In the genomic region with DNA sequence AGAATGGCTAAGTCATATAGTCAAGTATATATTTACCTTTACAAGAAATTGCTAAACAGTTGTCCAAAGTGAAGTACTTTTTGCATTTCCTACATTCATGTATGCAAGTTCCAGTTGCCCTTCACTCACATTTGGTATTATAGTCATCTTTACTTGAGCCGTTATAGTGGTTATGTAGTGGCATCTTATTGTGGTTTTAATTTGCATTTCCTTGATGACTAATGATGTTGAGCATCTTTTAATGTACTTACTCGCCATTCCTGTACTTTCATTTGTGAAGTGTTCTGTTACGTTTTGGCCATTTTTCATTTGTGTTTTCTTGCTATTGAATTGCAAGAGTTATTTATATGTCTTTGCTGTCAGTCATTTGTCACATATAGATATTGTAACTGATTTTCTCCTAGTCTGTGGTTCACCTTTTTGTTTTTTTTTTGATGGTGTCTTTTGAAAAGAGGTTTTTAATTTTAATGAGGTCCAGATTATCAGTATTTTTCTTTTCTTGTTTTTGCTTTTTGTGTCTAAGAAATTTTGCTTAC, we compare ENCODE assay signal across 1 cellular context.
TF ChIP-seq lines count a peak whose summit lies in the region.

No MANE protein-coding gene starts in this region.

TF ChIP-seq in GM12878, 131 proteins besides CTCF, POLR2A, EP300 and RAD21:
- TF ChIP-seq RUNX3 (IDR thresholded peaks at IDR 0.05; ENCODE audit: low read length) (peak; percentile 67), NFXL1 (IDR thresholded peaks at IDR 0.05; ENCODE audit: borderline replicate concordance) (no peak), TBL1XR1 (IDR thresholded peaks at IDR 0.05; ENCODE audit: low read depth, low read length) (no peak), ETV6 (conservative IDR thresholded peaks at IDR 0.05 in 1 of 2, IDR thresholded peaks at IDR 0.05 in 1 of 2; ENCODE audit: borderline replicate concordance in 1 of 2, low read depth in 1 of 2) (peak in 1 of 2 experiments; percentile 47; a peak in 1 of 4 replicates), POLR2AphosphoS5 (IDR thresholded peaks at IDR 0.05; ENCODE audit: low read length) (no peak), POU2F2 (IDR thresholded peaks at IDR 0.05; ENCODE audit: borderline replicate concordance, low read depth, low read length) (peak; percentile 34; the same call in 1 of the 3 replicates), YY1 (IDR thresholded peaks at IDR 0.05; ENCODE audit: low read depth, low read length) (no peak)
- TF ChIP-seq, protein P1, sequence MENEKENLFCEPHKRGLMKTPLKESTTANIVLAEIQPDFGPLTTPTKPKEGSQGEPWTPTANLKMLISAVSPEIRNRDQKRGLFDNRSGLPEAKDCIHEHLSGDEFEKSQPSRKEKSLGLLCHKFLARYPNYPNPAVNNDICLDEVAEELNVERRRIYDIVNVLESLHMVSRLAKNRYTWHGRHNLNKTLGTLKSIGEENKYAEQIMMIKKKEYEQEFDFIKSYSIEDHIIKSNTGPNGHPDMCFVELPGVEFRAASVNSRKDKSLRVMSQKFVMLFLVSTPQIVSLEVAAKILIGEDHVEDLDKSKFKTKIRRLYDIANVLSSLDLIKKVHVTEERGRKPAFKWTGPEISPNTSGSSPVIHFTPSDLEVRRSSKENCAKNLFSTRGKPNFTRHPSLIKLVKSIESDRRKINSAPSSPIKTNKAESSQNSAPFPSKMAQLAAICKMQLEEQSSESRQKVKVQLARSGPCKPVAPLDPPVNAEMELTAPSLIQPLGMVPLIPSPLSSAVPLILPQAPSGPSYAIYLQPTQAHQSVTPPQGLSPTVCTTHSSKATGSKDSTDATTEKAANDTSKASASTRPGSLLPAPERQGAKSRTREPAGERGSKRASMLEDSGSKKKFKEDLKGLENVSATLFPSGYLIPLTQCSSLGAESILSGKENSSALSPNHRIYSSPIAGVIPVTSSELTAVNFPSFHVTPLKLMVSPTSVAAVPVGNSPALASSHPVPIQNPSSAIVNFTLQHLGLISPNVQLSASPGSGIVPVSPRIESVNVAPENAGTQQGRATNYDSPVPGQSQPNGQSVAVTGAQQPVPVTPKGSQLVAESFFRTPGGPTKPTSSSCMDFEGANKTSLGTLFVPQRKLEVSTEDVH (IDR thresholded peaks at IDR 0.05; ENCODE audit: low read depth, partially characterized antibody): no peak
- TF ChIP-seq, protein P2, sequence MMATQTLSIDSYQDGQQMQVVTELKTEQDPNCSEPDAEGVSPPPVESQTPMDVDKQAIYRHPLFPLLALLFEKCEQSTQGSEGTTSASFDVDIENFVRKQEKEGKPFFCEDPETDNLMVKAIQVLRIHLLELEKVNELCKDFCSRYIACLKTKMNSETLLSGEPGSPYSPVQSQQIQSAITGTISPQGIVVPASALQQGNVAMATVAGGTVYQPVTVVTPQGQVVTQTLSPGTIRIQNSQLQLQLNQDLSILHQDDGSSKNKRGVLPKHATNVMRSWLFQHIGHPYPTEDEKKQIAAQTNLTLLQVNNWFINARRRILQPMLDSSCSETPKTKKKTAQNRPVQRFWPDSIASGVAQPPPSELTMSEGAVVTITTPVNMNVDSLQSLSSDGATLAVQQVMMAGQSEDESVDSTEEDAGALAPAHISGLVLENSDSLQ (IDR thresholded peaks at IDR 0.05): peak; percentile 79
